Comparison of ENCODE assay signal across 8 cellular contexts in the genomic region with DNA sequence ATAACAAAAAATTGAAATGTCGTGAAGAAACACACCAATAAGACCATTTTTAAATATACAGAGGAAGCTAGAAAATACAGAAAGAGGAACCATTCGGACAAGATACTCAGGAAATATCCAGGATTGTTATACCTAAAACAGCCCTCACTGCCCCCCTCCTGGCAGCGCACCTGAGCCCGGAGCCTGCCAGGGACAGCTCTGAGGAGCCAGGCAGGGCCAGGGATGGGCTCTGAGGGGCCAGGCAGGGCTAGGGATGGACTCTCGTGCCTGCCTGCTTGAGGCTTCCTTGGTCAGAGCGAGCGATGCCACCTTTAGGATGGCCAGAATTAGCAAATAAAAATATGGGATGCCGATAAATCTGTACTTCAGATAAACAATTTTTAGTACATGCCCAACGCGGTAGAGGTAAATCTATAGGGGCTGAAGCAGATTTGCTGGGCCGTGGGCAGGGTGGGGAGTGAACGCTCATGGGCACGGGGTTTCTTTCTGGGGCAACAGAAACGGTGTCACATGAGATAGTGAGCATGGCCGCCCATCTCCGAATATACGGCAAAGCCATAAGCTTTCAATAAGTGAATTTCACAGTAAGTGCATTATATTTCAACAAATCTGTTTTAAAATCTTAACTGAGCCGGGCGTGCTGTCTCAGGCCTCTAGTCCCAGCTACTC. TPM values are rescaled to one million over a fixed set of nuclear protein-coding genes. Genes with fewer than 3 reads are reported as not detected.
DNase-seq lines count a peak whose midpoint lies in the region; ATAC-seq, FAIRE-seq and TF ChIP-seq lines count a peak whose summit lies in the region.

No MANE protein-coding gene starts in this region.

- H3K27ac ChIP-seq in CD8-positive, alpha-beta T cell (ENCODE audit: low read depth, low read length) = peak overlapping the region; percentile 88
- no peak overlapping the region for H3K27ac ChIP-seq in OCI-LY1 (ENCODE audit: low read depth, low read length, poor library complexity, severe bottlenecking)
- H3K27ac ChIP-seq in effector memory CD4-positive, alpha-beta T cell (ENCODE audit: insufficient read depth, low read length, poor library complexity, severe bottlenecking) = peak overlapping the region; percentile 93
- H3K27ac ChIP-seq in osteoblast (ENCODE audit: low read depth, low read length) = no peak overlapping the region

- peak overlapping the region; percentile 55 for H3K27ac Mint-ChIP-seq in CD8-positive, alpha-beta T cell

- no peak for DNase-seq in CD8-positive, alpha-beta T cell
- DNase-seq in effector memory CD4-positive, alpha-beta T cell = no peak
- DNase-seq in osteoblast (ENCODE audit: insufficient read length, low spot score, missing footprints) (no peak), occipital lobe (lab: John Stamatoyannopoulos, UW) (no peak), GM12891 (ENCODE audit: insufficient read length, low spot score) (no peak), nucleus accumbens (lab: John Stamatoyannopoulos, UW) (no peak)
- DNase-seq in central memory CD4-positive, alpha-beta T cell = no peak

- H3F3A ChIP-seq in OCI-LY1 (ENCODE audit: insufficient read depth, low read length) = peaks cover 4% of the 10 kb centered on the region

- CTCF ChIA-PET in CD8-positive, alpha-beta T cell (lab: Charles Lee) = interaction anchor here (0.7 to 3.1 kb wide), 5 partner anchors 9 to 86 kb away, joined by 3 to 12 read pairs (median 3); no protein-coding TSS in a partner anchor

- peak overlapping the region; percentile 67 for H3K4me3 Mint-ChIP-seq in CD8-positive, alpha-beta T cell

- no peak for TF ChIP-seq CTCF in CD8-positive, alpha-beta T cell (IDR thresholded peaks at IDR 0.05)
- TF ChIP-seq CTCF in OCI-LY1 (IDR thresholded peaks at IDR 0.05; ENCODE audit: low read length) (no peak), osteoblast (IDR thresholded peaks at IDR 0.05; ENCODE audit: extremely low read depth, low read depth, low read length) (no peak)

- peak overlapping the region; percentile 78 for H3K4me3 ChIP-seq in CD8-positive, alpha-beta T cell (ENCODE audit: low read depth, low read length)
- peak overlapping the region; percentile 78 for H3K4me3 ChIP-seq in OCI-LY1 (ENCODE audit: low read depth, low read length, poor library complexity, severe bottlenecking)
- peak overlapping the region; percentile 77 for H3K4me3 ChIP-seq in effector memory CD4-positive, alpha-beta T cell (ENCODE audit: insufficient read depth, low read depth, low read length, poor library complexity, severe bottlenecking)
- peak overlapping the region; percentile 88 for H3K4me3 ChIP-seq in osteoblast (ENCODE audit: insufficient read depth, low read length)

- peak overlapping the region; percentile 68 for H3K4me2 ChIP-seq in OCI-LY1 (ENCODE audit: low read length)
- H3K4me2 ChIP-seq in osteoblast (ENCODE audit: insufficient read depth, low read length) = peak overlapping the region; percentile 87

- H4K20me1 ChIP-seq in OCI-LY1 (ENCODE audit: insufficient read depth, low read length) (no peaks in the 10 kb centered on the region), osteoblast (ENCODE audit: insufficient read depth, low read length) (no peaks in the 10 kb centered on the region)

- no peak for FAIRE-seq in GM12891 (lab: Jason Lieb, UNC)

- intact Hi-C loops in CD8-positive, alpha-beta T cell (cut with DNase I, micrococcal nuclease) = loop anchor here (1.0 to 10.0 kb wide), 5 partner anchors 18 to 314 kb away; partner anchors contain the start of genes CSNK1D (in 2 of the 2), ASPSCR1 (in 1 of the 2), CYBC1 (in 1 of the 2) and DCXR (in 1 of the 2)

- no peak for ATAC-seq in CD8-positive, alpha-beta T cell

- TF ChIP-seq POLR2A in GM12891 (IDR thresholded peaks at IDR 0.05; ENCODE audit: low read depth, low read length) = no peak

- no peak overlapping the region for H2AFZ ChIP-seq in OCI-LY1 (ENCODE audit: low read length)
- H2AFZ ChIP-seq in osteoblast (ENCODE audit: low read length) = peak overlapping the region; percentile 89

- H3K9ac ChIP-seq in OCI-LY1 (ENCODE audit: low read length) = peak overlapping the region; percentile 85

- H3K9me2 ChIP-seq in OCI-LY1 (ENCODE audit: low read depth, low read length) = no peaks in the 10 kb centered on the region

- H3K36me3 ChIP-seq in CD8-positive, alpha-beta T cell (ENCODE audit: insufficient read depth, low read length) = no peaks in the 10 kb centered on the region
- no peaks in the 10 kb centered on the region; the same call in 1 of the 2 replicates for H3K36me3 ChIP-seq in OCI-LY1 (ENCODE audit: insufficient read depth, low read length)
- H3K36me3 ChIP-seq in effector memory CD4-positive, alpha-beta T cell (ENCODE audit: control insufficient read depth, insufficient read depth, low read length) = no peaks in the 10 kb centered on the region
- no peaks in the 10 kb centered on the region for H3K36me3 ChIP-seq in osteoblast (ENCODE audit: insufficient read depth, low read length)

- H3K36me3 Mint-ChIP-seq in CD8-positive, alpha-beta T cell = no peaks in the 10 kb centered on the region

- no peaks in the 10 kb centered on the region for H3K27me3 Mint-ChIP-seq in CD8-positive, alpha-beta T cell (ENCODE audit: low read depth)

- POLR2A ChIA-PET in CD8-positive, alpha-beta T cell (lab: Charles Lee) = interaction anchor here (0.7 to 2.5 kb wide), 5 partner anchors 10 to 62 kb away, joined by 3 to 16 read pairs (median 3); partner anchors contain the start of gene CSNK1D

- no peaks in the 10 kb centered on the region for H3K9me3 Mint-ChIP-seq in CD8-positive, alpha-beta T cell

- H3K79me2 ChIP-seq in OCI-LY1 (ENCODE audit: insufficient read depth, low read length) = no peaks in the 10 kb centered on the region
- no peaks in the 10 kb centered on the region for H3K79me2 ChIP-seq in osteoblast (ENCODE audit: insufficient read depth, low read length)

- H3K4me1 ChIP-seq in CD8-positive, alpha-beta T cell (ENCODE audit: insufficient read depth, low read length) = peaks cover 19% of the 10 kb centered on the region
- peaks cover 10% of the 10 kb centered on the region for H3K4me1 ChIP-seq in OCI-LY1 (ENCODE audit: insufficient read depth, low read length, severe bottlenecking)
- peaks cover 14% of the 10 kb centered on the region for H3K4me1 ChIP-seq in effector memory CD4-positive, alpha-beta T cell (ENCODE audit: control insufficient read depth, insufficient read depth, low read length, poor library complexity, severe bottlenecking)
- peaks cover 16% of the 10 kb centered on the region for H3K4me1 ChIP-seq in osteoblast (ENCODE audit: insufficient read depth, low read length)

- H3K4me1 Mint-ChIP-seq in CD8-positive, alpha-beta T cell (ENCODE audit: low read depth) = peaks cover 32% of the 10 kb centered on the region

- no peaks in the 10 kb centered on the region for H3K27me3 ChIP-seq in CD8-positive, alpha-beta T cell (ENCODE audit: insufficient read depth, low read length)
- H3K27me3 ChIP-seq in OCI-LY1 (ENCODE audit: insufficient read depth, low read length) (peaks cover 13% of the 10 kb centered on the region; the same call in 1 of the 2 replicates), osteoblast (ENCODE audit: insufficient read depth, low read length) (no peaks in the 10 kb centered on the region)
- H3K27me3 ChIP-seq in effector memory CD4-positive, alpha-beta T cell (replicated peaks; ENCODE audit: control insufficient read depth, insufficient read depth, low read length, poor library complexity, severe bottlenecking) = no peaks in the 10 kb centered on the region

- no peaks in the 10 kb centered on the region for H3K9me3 ChIP-seq in CD8-positive, alpha-beta T cell (ENCODE audit: low read length)
- peaks cover 10% of the 10 kb centered on the region for H3K9me3 ChIP-seq in OCI-LY1 (ENCODE audit: low read length)
- no peaks in the 10 kb centered on the region for H3K9me3 ChIP-seq in effector memory CD4-positive, alpha-beta T cell (ENCODE audit: control insufficient read depth, low read length)
- H3K9me3 ChIP-seq in osteoblast (ENCODE audit: low read depth, low read length) = no peaks in the 10 kb centered on the region

TF ChIP-seq in GM12891, 5 proteins besides CTCF, POLR2A, EP300 and RAD21:
- TF ChIP-seq SPI1 (IDR thresholded peaks at IDR 0.05; ENCODE audit: low read depth, low read length) (no peak), POU2F2 (IDR thresholded peaks at IDR 0.05; ENCODE audit: low read depth, low read length) (no peak), POLR2AphosphoS5 (IDR thresholded peaks at IDR 0.05; ENCODE audit: low read depth, low read length) (no peak), PAX5 (IDR thresholded peaks at IDR 0.05; ENCODE audit: insufficient read depth, low read length, severe bottlenecking) (no peak), TAF1 (IDR thresholded peaks at IDR 0.05; ENCODE audit: low read depth, low read length) (no peak)

RNA-seq across cellular contexts. Expression of gene CSNK1D, which starts 18.2 kb away (rescaled TPM):
- total RNA-seq in CD8-positive, alpha-beta T cell = 100 to 1,000 TPM; 369 to 393 TPM
- total RNA-seq in osteoblast (45.4 and 50.3 TPM in 2 replicates), occipital lobe (23.9 TPM)
- polyA plus RNA-seq in GM12891 (2012; ENCODE audit: low read depth, missing spikeins) = 60.6 TPM

RNA-seq across cellular contexts. Expression of gene CD7, which starts 25.7 kb away (rescaled TPM):
- total RNA-seq in CD8-positive, alpha-beta T cell = 100 to 1,000 TPM; 369 to 385 TPM
- not detected in 2 replicates for total RNA-seq in osteoblast
- total RNA-seq in occipital lobe = not detected
- polyA plus RNA-seq in GM12891 (2012; ENCODE audit: low read depth, missing spikeins) = 0.18 TPM

RNA-seq across cellular contexts. Expression of gene SECTM1, which starts 41.9 kb away (rescaled TPM):
- under 1 TPM; 0.44 to 0.60 TPM for total RNA-seq in CD8-positive, alpha-beta T cell
- total RNA-seq in osteoblast (5.8 and 11.5 TPM in 2 replicates), occipital lobe (0.78 TPM)
- 0.27 TPM for polyA plus RNA-seq in GM12891 (2012; ENCODE audit: low read depth, missing spikeins)

Comparison
In these comparisons a context has a peak if more than half of its experiments do, and no peak if none do; other contexts are left out.
1. H3K27ac ChIP-seq: peak in CD8-positive, alpha-beta T cell (single experiment) and effector memory CD4-positive, alpha-beta T cell (single experiment); none in OCI-LY1 (single experiment) and osteoblast (single experiment).
2. RNA of gene CD7, which starts 25.7 kb away (total RNA-seq): 369 to 385 TPM in CD8-positive, alpha-beta T cell; not detected in osteoblast and not detected in occipital lobe (single experiment); every median in the first group is over 100 times any median in the second.
3. Peak in every context shown above with its lines, with median percentiles within 50 percentile points of each other: H3K4me3 ChIP-seq.